ENCODE assay signal across 1 cellular context in the genomic region with DNA sequence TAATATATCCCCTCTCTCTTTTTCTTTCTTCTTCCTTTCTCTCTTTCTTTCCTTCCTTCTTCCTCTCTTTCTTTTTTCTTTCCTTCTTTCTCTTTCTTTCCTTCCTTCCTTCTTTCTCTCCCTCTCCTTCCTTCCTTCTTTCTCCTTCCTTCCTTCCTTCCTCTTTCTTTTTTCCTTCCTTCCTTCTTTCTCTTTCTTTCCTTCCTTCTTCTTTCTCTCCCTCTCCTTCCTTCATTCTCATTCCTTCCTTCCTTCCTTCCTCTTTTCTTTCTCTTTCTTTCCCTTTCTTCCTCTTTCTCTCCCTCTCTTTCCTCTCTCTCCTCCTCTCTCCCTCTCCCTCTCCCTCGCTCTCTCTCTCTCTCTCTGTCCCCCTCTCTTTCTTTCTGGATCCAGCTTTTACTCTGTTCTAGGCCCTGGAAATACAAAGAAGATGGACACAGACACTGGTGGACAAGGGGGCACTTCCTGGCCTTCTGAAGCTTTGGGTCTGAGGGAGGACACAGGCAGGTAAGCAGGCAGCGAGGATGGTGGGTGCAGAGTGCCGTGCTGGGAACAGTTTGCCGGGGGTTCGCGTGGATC.
TF ChIP-seq lines count a peak whose summit lies in the region.

No MANE protein-coding gene starts in this region.

TF ChIP-seq in IMR-90, 13 proteins besides CTCF, POLR2A, EP300 and RAD21:
- no peak for TF ChIP-seq NFE2L2 (IDR thresholded peaks at IDR 0.05; ENCODE audit: low read depth, low read length)
- TF ChIP-seq ELK1 (IDR thresholded peaks at IDR 0.05; ENCODE audit: borderline replicate concordance, low read depth, low read length): no peak
- no peak for TF ChIP-seq CEBPB (IDR thresholded peaks at IDR 0.05; ENCODE audit: low read depth, low read length)
- TF ChIP-seq RCOR1 (IDR thresholded peaks at IDR 0.05; ENCODE audit: insufficient replicate concordance, low read length): no peak
- no peak for TF ChIP-seq MAFK (IDR thresholded peaks at IDR 0.05; ENCODE audit: low read depth, low read length)
- no peak for TF ChIP-seq MXI1 (IDR thresholded peaks at IDR 0.05; ENCODE audit: borderline replicate concordance, low read depth, low read length)
- TF ChIP-seq CHD1 (IDR thresholded peaks at IDR 0.05; ENCODE audit: low read depth, low read length): no peak
- no peak for TF ChIP-seq SMC3 (IDR thresholded peaks at IDR 0.05; ENCODE audit: low read depth, low read length)
- TF ChIP-seq, protein P1, sequence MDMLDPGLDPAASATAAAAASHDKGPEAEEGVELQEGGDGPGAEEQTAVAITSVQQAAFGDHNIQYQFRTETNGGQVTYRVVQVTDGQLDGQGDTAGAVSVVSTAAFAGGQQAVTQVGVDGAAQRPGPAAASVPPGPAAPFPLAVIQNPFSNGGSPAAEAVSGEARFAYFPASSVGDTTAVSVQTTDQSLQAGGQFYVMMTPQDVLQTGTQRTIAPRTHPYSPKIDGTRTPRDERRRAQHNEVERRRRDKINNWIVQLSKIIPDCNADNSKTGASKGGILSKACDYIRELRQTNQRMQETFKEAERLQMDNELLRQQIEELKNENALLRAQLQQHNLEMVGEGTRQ (IDR thresholded peaks at IDR 0.05; ENCODE audit: low read depth, low read length): no peak
- no peak for TF ChIP-seq MAZ (IDR thresholded peaks at IDR 0.05; ENCODE audit: borderline replicate concordance, low read depth, low read length)
- no peak for TF ChIP-seq RFX5 (IDR thresholded peaks at IDR 0.05; ENCODE audit: low read depth, low read length)
- TF ChIP-seq FOS (IDR thresholded peaks at IDR 0.05; ENCODE audit: low read depth, low read length): no peak
- no peak for TF ChIP-seq BHLHE40 (IDR thresholded peaks at IDR 0.05; ENCODE audit: low read depth, low read length)
